Comparison of ENCODE assay signal across 20 cellular contexts in the genomic region with DNA sequence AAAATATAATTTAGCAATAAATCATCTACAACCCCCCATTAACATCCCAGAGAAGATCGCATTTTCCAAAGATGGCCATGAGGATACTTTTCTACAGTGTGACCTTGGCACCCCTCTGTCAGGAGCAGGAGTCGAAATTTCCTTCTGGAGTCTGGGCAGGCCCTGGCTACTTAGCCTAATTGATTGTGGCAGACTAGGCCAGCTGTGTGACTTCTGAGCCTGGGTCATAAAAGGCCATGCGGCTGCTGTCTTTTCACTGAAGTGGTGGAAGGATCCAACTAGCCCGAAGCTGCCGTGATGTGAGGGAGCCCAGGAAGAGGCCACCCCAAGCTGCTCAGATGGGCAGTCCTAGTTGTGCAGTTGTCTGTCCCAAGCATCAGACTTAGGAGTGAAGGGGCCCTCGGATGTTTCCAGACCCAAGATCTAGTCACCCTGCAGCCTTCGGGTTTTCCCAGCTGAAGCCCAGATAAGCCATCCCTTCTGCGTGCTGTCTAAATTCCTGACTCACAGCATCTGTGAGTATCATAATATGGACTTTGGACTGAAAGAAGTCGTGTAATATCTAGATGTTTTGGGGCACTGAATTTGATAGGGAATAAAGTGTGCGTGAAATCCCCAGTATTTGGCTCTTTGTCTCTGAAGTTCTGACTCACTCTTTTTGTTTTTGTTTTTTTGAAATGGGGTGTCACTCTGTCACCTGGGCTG.
"Had no signal": no experiment of that assay in that cellular context is flagged by ENCODE, and none has a peak within 500 bp of the region (broad histone marks: within the 10 kb centered on the region; RNA-seq: fewer than 3 reads in every experiment).

No MANE protein-coding gene starts in this region.

- H3K9me3 ChIP-seq: lower lobe of right lung, ovary, spleen, suprapubic skin, upper lobe of left lung had no signal

- DNase-seq: activated CD4-positive, alpha-beta memory T cell treated with anti-CD3 and anti-CD28 coated beads for 36 hours; activated CD4-positive, alpha-beta T cell treated with anti-CD3 and anti-CD28 coated beads for 1 hour; activated CD8-positive, alpha-beta memory T cell treated with anti-CD3 and anti-CD28 coated beads, Interleukin-2, amount 10 ng/mL, durations not matched to agents 7 days and 5 days; activated effector memory CD4-positive, alpha-beta T cell treated with Interleukin-2 at 50 U/mL for 16 hours; activated T-cell treated with anti-CD3 and anti-CD28 coated beads, Interleukin-2, amount 50 U/mL, for 4 hours; anterior cingulate cortex; brain microvascular endothelial cell; cerebellar nuclear complex; effector CD8-positive, alpha-beta T cell; foreskin keratinocyte; head of caudate nucleus; lower lobe of right lung; ovary; spleen; SW 1271; upper lobe of left lung had no signal

- H3K27me3 Mint-ChIP-seq: activated CD4-positive, alpha-beta memory T cell treated with anti-CD3 and anti-CD28 coated beads for 36 hours; activated CD8-positive, alpha-beta memory T cell treated with anti-CD3 and anti-CD28 coated beads, Interleukin-2, amount 10 ng/mL, durations not matched to agents 7 days and 5 days; stimulated activated naive CD8-positive, alpha-beta T cell treated with anti-CD3 and anti-CD28 coated beads, Interleukin-15, Interleukin-2, amounts not matched to agents 100 ng/mL and 50 ng/mL, for 24 hours had no signal

- H3K36me3 ChIP-seq: brain microvascular endothelial cell, lower lobe of right lung, ovary, spleen, suprapubic skin, upper lobe of left lung had no signal

- H3K4me1 ChIP-seq: foreskin keratinocyte, lower lobe of right lung, suprapubic skin had no signal

- H3K27ac ChIP-seq: brain microvascular endothelial cell, foreskin keratinocyte, lower lobe of right lung, ovary, spleen, suprapubic skin, upper lobe of left lung had no signal

- H3K4me3 Mint-ChIP-seq: activated CD4-positive, alpha-beta memory T cell treated with anti-CD3 and anti-CD28 coated beads for 36 hours; activated CD8-positive, alpha-beta memory T cell treated with anti-CD3 and anti-CD28 coated beads, Interleukin-2, amount 10 ng/mL, durations not matched to agents 7 days and 5 days; activated T-cell treated with anti-CD3 and anti-CD28 coated beads, Interleukin-2, amount 50 U/mL, for 4 hours; stimulated activated naive CD8-positive, alpha-beta T cell treated with anti-CD3 and anti-CD28 coated beads, Interleukin-15, Interleukin-2, amounts not matched to agents 100 ng/mL and 50 ng/mL, for 24 hours had no signal

- H3K27ac Mint-ChIP-seq: activated CD4-positive, alpha-beta memory T cell treated with anti-CD3 and anti-CD28 coated beads for 36 hours; activated CD8-positive, alpha-beta memory T cell treated with anti-CD3 and anti-CD28 coated beads, Interleukin-2, amount 10 ng/mL, durations not matched to agents 7 days and 5 days; activated naive CD4-positive, alpha-beta T cell treated with anti-CD3 and anti-CD28 coated beads, Interleukin-2, amount 50 U/mL, for 72 hours; stimulated activated naive CD8-positive, alpha-beta T cell treated with anti-CD3 and anti-CD28 coated beads, Interleukin-15, Interleukin-2, amounts not matched to agents 100 ng/mL and 50 ng/mL, for 24 hours had no signal

- H3K4me3 ChIP-seq: lower lobe of right lung, ovary, spleen, suprapubic skin, upper lobe of left lung had no signal

- ATAC-seq: activated CD8-positive, alpha-beta memory T cell treated with anti-CD3 and anti-CD28 coated beads, Interleukin-2, amount 10 ng/mL, durations not matched to agents 7 days and 5 days; activated naive CD4-positive, alpha-beta T cell treated with anti-CD3 and anti-CD28 coated beads, Interleukin-2, amount 50 U/mL, for 72 hours; activated T-cell treated with anti-CD3 and anti-CD28 coated beads, Interleukin-2, amount 50 U/mL, for 4 hours; foreskin keratinocyte; lower lobe of right lung; sciatic nerve had no signal

- H3K27me3 ChIP-seq: brain microvascular endothelial cell, foreskin keratinocyte, ovary, spleen, suprapubic skin, upper lobe of left lung had no signal
